ENCODE assay signal across 12 cellular contexts in genomic region chr13:109874921-109875454, GRCh38.
DNase-seq lines count a peak whose midpoint lies in the region; ATAC-seq and TF ChIP-seq lines count a peak whose summit lies in the region.
"Had no signal": no experiment of that assay in that cellular context is flagged by ENCODE, and none has a peak within 500 bp of the region (broad histone marks: within the 10 kb centered on the region; RNA-seq: fewer than 3 reads in every experiment).

No MANE protein-coding gene starts in this region.

- no peaks in the 10 kb centered on the region for H3K27me3 Mint-ChIP-seq in activated CD8-positive, alpha-beta memory T cell treated with anti-CD3 and anti-CD28 coated beads, Interleukin-2, amount 10 ng/mL, durations not matched to agents 7 days and 5 days

- no peak overlapping the region for H3K4me3 ChIP-seq in BLaER1 treated with 17β-estradiol and CSF1 and Interleukin-3, amounts not matched to agents 10 nM and 100 nM
- H3K4me3 ChIP-seq in PC-3 (ENCODE audit: low read length): no peak overlapping the region
- no peak overlapping the region for H3K4me3 ChIP-seq in fibroblast of mammary gland (ENCODE audit: control insufficient read depth, low read depth, low read length)
- no peak overlapping the region for H3K4me3 ChIP-seq in osteoblast (ENCODE audit: insufficient read depth, low read length)
- no peak overlapping the region for H3K4me3 ChIP-seq in gastrocnemius medialis
- H3K4me3 ChIP-seq: cardiac muscle cell had no signal

- peak overlapping the region in 1 of 11 experiments; percentile 56; a peak in 3 of 22 replicates for H3K27ac ChIP-seq in BLaER1 treated with 17β-estradiol and CSF1 and Interleukin-3, amounts not matched to agents 10 nM and 100 nM
- no peak overlapping the region for H3K27ac ChIP-seq in PC-3 (ENCODE audit: low read length)
- H3K27ac ChIP-seq in osteoblast (ENCODE audit: low read depth, low read length): no peak overlapping the region
- no peak overlapping the region for H3K27ac ChIP-seq in gastrocnemius medialis
- H3K27ac ChIP-seq: cardiac muscle cell had no signal

- no peaks in the 10 kb centered on the region for H3K4me1 Mint-ChIP-seq in activated CD8-positive, alpha-beta memory T cell treated with anti-CD3 and anti-CD28 coated beads, Interleukin-2, amount 10 ng/mL, durations not matched to agents 7 days and 5 days

- no peak for TF ChIP-seq POLR2A in gastrocnemius medialis (IDR thresholded peaks at IDR 0.05)

- peak overlapping the region in 8 of 11 experiments; percentile 31 to 57 (median 41); a peak in 13 of 22 replicates for H3K4me2 ChIP-seq in BLaER1 treated with 17β-estradiol and CSF1 and Interleukin-3, amounts not matched to agents 10 nM and 100 nM
- no peak overlapping the region for H3K4me2 ChIP-seq in PC-3 (ENCODE audit: low read length)
- no peak overlapping the region for H3K4me2 ChIP-seq in osteoblast (ENCODE audit: insufficient read depth, low read length)

- intact Hi-C loops in PC-3 (cut with micrococcal nuclease) (no loop called here), gastrocnemius medialis (cut with DNase I; ENCODE audit: low total_unique reads) (loop anchor here (5.0 kb wide), 1 partner anchor 42 kb away; no protein-coding TSS in a partner anchor)

- POLR2A ChIA-PET in PC-3 (lab: Charles Lee; ENCODE audit: unreplicated experiment): no interaction called here

- no peak overlapping the region for H2AFZ ChIP-seq in PC-3 (ENCODE audit: low read length)
- H2AFZ ChIP-seq in osteoblast (ENCODE audit: low read length): no peak overlapping the region

- no peak; the same call in 1 of the 2 replicates for ATAC-seq in PC-3
- no peak for ATAC-seq in activated CD8-positive, alpha-beta memory T cell treated with anti-CD3 and anti-CD28 coated beads, Interleukin-2, amount 10 ng/mL, durations not matched to agents 7 days and 5 days
- no peak for ATAC-seq in GM21825 (IDR thresholded peaks at IDR 0.05; ENCODE audit: unreplicated experiment)
- no peak for ATAC-seq in gastrocnemius medialis

- no peaks in the 10 kb centered on the region for H3K36me3 Mint-ChIP-seq in activated CD8-positive, alpha-beta memory T cell treated with anti-CD3 and anti-CD28 coated beads, Interleukin-2, amount 10 ng/mL, durations not matched to agents 7 days and 5 days

- no peaks in the 10 kb centered on the region for H4K20me1 ChIP-seq in BLaER1 treated with 17β-estradiol and CSF1 and Interleukin-3, amounts not matched to agents 10 nM and 100 nM
- H4K20me1 ChIP-seq in PC-3 (ENCODE audit: low read length) (no peaks in the 10 kb centered on the region), osteoblast (ENCODE audit: insufficient read depth, low read length) (no peaks in the 10 kb centered on the region)

- TF ChIP-seq CTCF in PC-3 (conservative IDR thresholded peaks at IDR 0.05; ENCODE audit: low read depth, low read length): no peak
- no peak for TF ChIP-seq CTCF in fibroblast of mammary gland (conservative IDR thresholded peaks at IDR 0.05; ENCODE audit: control insufficient read depth, insufficient read depth, low read depth, low read length)
- TF ChIP-seq CTCF in osteoblast (IDR thresholded peaks at IDR 0.05; ENCODE audit: extremely low read depth, low read depth, low read length): no peak
- no peak for TF ChIP-seq CTCF in gastrocnemius medialis (IDR thresholded peaks at IDR 0.05 in 4 of 5, conservative IDR thresholded peaks at IDR 0.05 in 1 of 5)

- H3K27ac Mint-ChIP-seq in activated CD8-positive, alpha-beta memory T cell treated with anti-CD3 and anti-CD28 coated beads, Interleukin-2, amount 10 ng/mL, durations not matched to agents 7 days and 5 days: no peak overlapping the region

- peak; percentile 8 for DNase-seq in PC-3
- DNase-seq in fibroblast of mammary gland (ENCODE audit: low read depth): peak; percentile 68
- peak; percentile 85 for DNase-seq in osteoblast (ENCODE audit: insufficient read length, low spot score, missing footprints)
- no peak for DNase-seq in HT-29 (ENCODE audit: low spot score)
- no peak for DNase-seq in activated CD8-positive, alpha-beta memory T cell treated with anti-CD3 and anti-CD28 coated beads, Interleukin-2, amount 10 ng/mL, durations not matched to agents 7 days and 5 days
- DNase-seq in gastrocnemius medialis: no peak
- DNase-seq: Kasumi-1; stimulated activated CD4-positive, alpha-beta T cell treated with anti-CD3 and anti-CD28 coated beads, Interleukin-4, amount 100 ng/mL, for 1 hour; SW 1271 had no signal

- no peaks in the 10 kb centered on the region for H3K36me3 ChIP-seq in BLaER1 treated with 17β-estradiol and CSF1 and Interleukin-3, amounts not matched to agents 10 nM and 100 nM
- H3K36me3 ChIP-seq in PC-3 (ENCODE audit: low read depth, low read length): no peaks in the 10 kb centered on the region
- H3K36me3 ChIP-seq in osteoblast (ENCODE audit: insufficient read depth, low read length): no peaks in the 10 kb centered on the region
- no peaks in the 10 kb centered on the region for H3K36me3 ChIP-seq in gastrocnemius medialis
- H3K36me3 ChIP-seq: cardiac muscle cell had no signal

- no peaks in the 10 kb centered on the region for H3F3A ChIP-seq in PC-3 (ENCODE audit: low read length, unreplicated experiment)

- H3K4me1 ChIP-seq in BLaER1 treated with 17β-estradiol and CSF1 and Interleukin-3, amounts not matched to agents 10 nM and 100 nM: peaks cover 0 to 26% (median 21%) of the 10 kb centered on the region in 10 experiments; a peak in 15 of 20 replicates
- H3K4me1 ChIP-seq in PC-3 (ENCODE audit: insufficient read depth, low read length) (peaks cover 28% of the 10 kb centered on the region), osteoblast (ENCODE audit: insufficient read depth, low read length) (no peaks in the 10 kb centered on the region), gastrocnemius medialis (peaks cover 7 to 11% of the 10 kb centered on the region in 2 donors)

- peaks cover 0 to 11% (median 3%) of the 10 kb centered on the region in 11 experiments; a peak in 7 of 22 replicates for H3K9me3 ChIP-seq in BLaER1 treated with 17β-estradiol and CSF1 and Interleukin-3, amounts not matched to agents 10 nM and 100 nM (replicated peaks in 1 of 11)
- no peaks in the 10 kb centered on the region for H3K9me3 ChIP-seq in PC-3 (ENCODE audit: low read length)
- no peaks in the 10 kb centered on the region for H3K9me3 ChIP-seq in osteoblast (ENCODE audit: low read depth, low read length)
- no peaks in the 10 kb centered on the region for H3K9me3 ChIP-seq in gastrocnemius medialis

- no peaks in the 10 kb centered on the region for H3K79me2 ChIP-seq in PC-3 (ENCODE audit: low read length)
- no peaks in the 10 kb centered on the region for H3K79me2 ChIP-seq in osteoblast (ENCODE audit: insufficient read depth, low read length)

- no peak overlapping the region for H3K4me3 Mint-ChIP-seq in activated CD8-positive, alpha-beta memory T cell treated with anti-CD3 and anti-CD28 coated beads, Interleukin-2, amount 10 ng/mL, durations not matched to agents 7 days and 5 days

- H3K9me3 Mint-ChIP-seq in activated CD8-positive, alpha-beta memory T cell treated with anti-CD3 and anti-CD28 coated beads, Interleukin-2, amount 10 ng/mL, durations not matched to agents 7 days and 5 days (ENCODE audit: low read depth): no peaks in the 10 kb centered on the region

- in situ Hi-C loops in gastrocnemius medialis (cut with MboI; ENCODE audit: low sequenced_read_pairs in 4 of 4): no loop called here

- no peak overlapping the region for H3K9ac ChIP-seq in BLaER1 treated with 17β-estradiol and CSF1 and Interleukin-3, amounts not matched to agents 10 nM and 100 nM
- no peak overlapping the region for H3K9ac ChIP-seq in PC-3 (ENCODE audit: low read length)

- no peaks in the 10 kb centered on the region for H3K9me2 ChIP-seq in PC-3 (replicated peaks; ENCODE audit: low read length)

- no peaks in the 10 kb centered on the region for H3K27me3 ChIP-seq in BLaER1 treated with 17β-estradiol and CSF1 and Interleukin-3, amounts not matched to agents 10 nM and 100 nM
- H3K27me3 ChIP-seq in PC-3 (ENCODE audit: low read length) (no peaks in the 10 kb centered on the region), osteoblast (ENCODE audit: insufficient read depth, low read length) (no peaks in the 10 kb centered on the region), gastrocnemius medialis (no peaks in the 10 kb centered on the region)
- H3K27me3 ChIP-seq: cardiac muscle cell had no signal

- no TSS peak for BruUV-seq in PC-3 (replicated peaks; lab: Mats Ljungman, UMichigan)

- CTCF ChIA-PET in PC-3 (lab: Charles Lee): no interaction called here
- CTCF ChIA-PET in activated CD8-positive, alpha-beta memory T cell treated with anti-CD3 and anti-CD28 coated beads, Interleukin-2, amount 10 ng/mL, durations not matched to agents 7 days and 5 days (lab: Charles Lee): no interaction called here

Comparison
In these comparisons a context has a peak if more than half of its experiments do, and no peak if none do; other contexts are left out.
1. H3K4me2 ChIP-seq: peak in BLaER1 treated with 17β-estradiol and CSF1 and Interleukin-3, amounts not matched to agents 10 nM and 100 nM (8 of 11); none in PC-3 (single experiment) and osteoblast (single experiment).
2. DNase-seq: peak in PC-3 (single experiment), fibroblast of mammary gland (single experiment) and osteoblast (single experiment); none in HT-29 (single experiment), activated CD8-positive, alpha-beta memory T cell treated with anti-CD3 and anti-CD28 coated beads, Interleukin-2, amount 10 ng/mL, durations not matched to agents 7 days and 5 days (single experiment) and gastrocnemius medialis (0 of 2).